In the genomic region with DNA sequence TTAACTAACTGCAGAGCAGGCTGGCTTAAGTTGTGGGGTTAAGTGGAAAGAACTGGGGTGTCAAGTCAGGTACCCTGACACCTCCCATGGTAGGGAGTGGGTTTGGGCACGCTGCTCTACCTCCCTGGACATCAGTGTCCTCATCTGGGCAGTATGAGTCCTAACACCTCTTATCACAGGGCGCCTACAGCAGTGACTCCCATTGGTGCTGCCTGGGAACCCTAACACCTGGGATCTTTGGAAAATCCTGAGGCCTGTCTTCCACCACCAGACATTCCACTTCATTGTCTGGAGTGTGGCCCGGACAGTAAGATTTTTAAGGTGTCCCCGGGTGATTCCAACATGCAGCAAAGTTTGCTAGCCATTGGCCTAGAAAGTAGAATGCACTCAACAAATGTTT, we compare ENCODE assay signal across 17 cellular contexts.
DNase-seq lines count a peak whose midpoint lies in the region; ATAC-seq, FAIRE-seq and TF ChIP-seq lines count a peak whose summit lies in the region.
"Had no signal": no experiment of that assay in that cellular context is flagged by ENCODE, and none has a peak within 500 bp of the region (broad histone marks: within the 10 kb centered on the region; RNA-seq: fewer than 3 reads in every experiment).

No MANE protein-coding gene starts in this region.

- TF ChIP-seq CTCF in osteocyte (IDR thresholded peaks at IDR 0.05) (no peak), spleen (IDR thresholded peaks at IDR 0.05 in 8 of 11, conservative IDR thresholded peaks at IDR 0.05 in 3 of 11) (no peak), Calu3 (IDR thresholded peaks at IDR 0.05; ENCODE audit: unreplicated experiment) (no peak)

- 88 to 100% (median 92%) methylated on average over 4 of the region's 4 CpGs for whole genome bisulfite sequencing in spleen, 5 donors

- H3K27me3 ChIP-seq in spleen (replicated peaks in 1 of 7) = no peaks in the 10 kb centered on the region

- intact Hi-C loops in spleen (cut with DNase I; ENCODE audit: low total_unique reads) (no loop called here), Calu3 (cut with micrococcal nuclease; ENCODE audit: unreplicated experiment) (no loop called here)

- no peaks in the 10 kb centered on the region for H3K9me3 ChIP-seq in spleen
- H3K9me3 ChIP-seq: HAP-1 had no signal

- no peak overlapping the region for H3K27ac Mint-ChIP-seq in osteocyte (ENCODE audit: unreplicated experiment)
- no peak overlapping the region for H3K27ac Mint-ChIP-seq in Calu3 (ENCODE audit: unreplicated experiment)
- H3K27ac Mint-ChIP-seq: CD4-positive, alpha-beta memory T cell; HFFc6 had no signal

- no peaks in the 10 kb centered on the region for H3K27me3 Mint-ChIP-seq in osteocyte (ENCODE audit: unreplicated experiment)
- H3K27me3 Mint-ChIP-seq in Calu3 (ENCODE audit: unreplicated experiment) = no peaks in the 10 kb centered on the region

- CTCF ChIA-PET in Calu3 (lab: Charles Lee) = interaction anchor here (0.9 kb wide), 1 partner anchor 11 kb away, joined by 3 read pairs; no protein-coding TSS in a partner anchor

- H3K9me3 Mint-ChIP-seq in osteocyte (ENCODE audit: unreplicated experiment) (no peaks in the 10 kb centered on the region), Calu3 (ENCODE audit: low read depth, unreplicated experiment) (no peaks in the 10 kb centered on the region)

- H3K36me3 ChIP-seq in spleen = no peaks in the 10 kb centered on the region
- H3K36me3 ChIP-seq: HAP-1 had no signal

- DNase-seq in ecto neural progenitor cell (ENCODE audit: low spot score) (peak; percentile 28), osteocyte (ENCODE audit: extremely low spot score, unreplicated experiment) (peak; percentile 46), spleen (peak; percentile 30), RCC 7860 (ENCODE audit: low spot score) (no peak), Calu3 (no peak)
- DNase-seq: C1 segment of cervical spinal cord; CD4-positive, alpha-beta memory T cell; COR-L47; DMS153; DND-41; GOT3; HFFc6 had no signal

- H3K36me3 Mint-ChIP-seq in osteocyte (ENCODE audit: unreplicated experiment) (no peaks in the 10 kb centered on the region), Calu3 (ENCODE audit: insufficient read depth, unreplicated experiment) (no peaks in the 10 kb centered on the region)
- H3K36me3 Mint-ChIP-seq: CD4-positive, alpha-beta memory T cell had no signal

- BruUV-seq in Calu3 (replicated peaks; lab: Mats Ljungman, UMichigan) = no TSS peak

- H3K4me1 ChIP-seq in spleen = no peaks in the 10 kb centered on the region
- H3K4me1 ChIP-seq: HAP-1 had no signal

- FAIRE-seq in RCC 7860 (lab: Jason Lieb, UNC) = no peak
- FAIRE-seq: G401.6, GM12892, H54 had no signal

- no peak overlapping the region for H3K4me3 ChIP-seq in spleen
- H3K4me3 ChIP-seq: HAP-1 had no signal

- ATAC-seq in HG03039 (IDR thresholded peaks at IDR 0.05; ENCODE audit: unreplicated experiment) = no peak

- H3K4me3 Mint-ChIP-seq in osteocyte (ENCODE audit: unreplicated experiment) (no peak overlapping the region), Calu3 (ENCODE audit: low read depth, unreplicated experiment) (no peak overlapping the region)
- H3K4me3 Mint-ChIP-seq: CD4-positive, alpha-beta memory T cell; HFFc6 had no signal

- H3K27ac ChIP-seq in spleen = no peak overlapping the region

- TF ChIP-seq POLR2A in spleen (IDR thresholded peaks at IDR 0.05) = no peak

- no peaks in the 10 kb centered on the region for H3K4me1 Mint-ChIP-seq in osteocyte (ENCODE audit: unreplicated experiment)
- H3K4me1 Mint-ChIP-seq in Calu3 (ENCODE audit: low read depth, unreplicated experiment) = no peaks in the 10 kb centered on the region
- H3K4me1 Mint-ChIP-seq: CD4-positive, alpha-beta memory T cell had no signal

Comparison
In these comparisons a context has a peak if more than half of its experiments do, and no peak if none do; other contexts are left out.
1. DNase-seq: peak in ecto neural progenitor cell (single experiment), osteocyte (single experiment) and spleen (single experiment); none in RCC 7860 (single experiment) and Calu3 (single experiment).